In the genomic region with DNA sequence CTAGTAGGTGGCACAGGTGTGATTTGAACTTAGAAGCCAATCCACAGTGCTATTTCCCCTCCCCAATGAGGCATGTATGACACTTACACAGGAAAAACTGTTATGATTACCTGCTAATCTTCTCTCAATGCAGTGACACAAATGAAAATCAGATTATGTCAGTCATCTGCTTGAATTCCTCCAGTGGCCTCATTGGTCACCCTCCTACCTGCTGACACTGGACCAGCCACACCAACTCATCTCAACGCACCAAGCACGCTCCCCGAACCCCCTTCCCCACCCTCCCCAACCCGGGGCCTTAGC, we compare ENCODE assay signal across 14 cellular contexts.
"Had no signal": no experiment of that assay in that cellular context is flagged by ENCODE, and none has a peak within 500 bp of the region (broad histone marks: within the 10 kb centered on the region; RNA-seq: fewer than 3 reads in every experiment).

No MANE protein-coding gene starts in this region.

- H3K9me3 Mint-ChIP-seq: activated CD4-positive, alpha-beta T cell treated with anti-CD3 and anti-CD28 coated beads, Interleukin-2, amount 10 ng/mL, durations not matched to agents 7 days and 5 days; activated naive CD4-positive, alpha-beta T cell treated with anti-CD3 and anti-CD28 coated beads, Interleukin-2, amount 10 ng/mL, durations not matched to agents 7 days and 5 days; activated naive CD8-positive, alpha-beta T cell treated with anti-CD3 and anti-CD28 coated beads, Interleukin-2, amount 50 U/mL, for 24 hours; central memory CD8-positive, alpha-beta T cell; stimulated activated naive CD8-positive, alpha-beta T cell treated with anti-CD3 and anti-CD28 coated beads, Interleukin-15, amount 100 ng/mL, for 72 hours had no signal

- H3K9me3 ChIP-seq: suprapubic skin, upper lobe of left lung had no signal

- ATAC-seq: activated CD4-positive, CD25-positive, alpha-beta regulatory T cell treated with anti-CD3 and anti-CD28 coated beads, Interleukin-2, amount 50 U/mL, for 24 hours; activated naive CD8-positive, alpha-beta T cell treated with anti-CD3 and anti-CD28 coated beads, Interleukin-2, amount 50 U/mL, for 24 hours had no signal

- H3K27ac Mint-ChIP-seq: activated CD4-positive, alpha-beta T cell treated with anti-CD3 and anti-CD28 coated beads, Interleukin-2, amount 10 ng/mL, durations not matched to agents 7 days and 5 days; activated naive CD4-positive, alpha-beta T cell treated with anti-CD3 and anti-CD28 coated beads, Interleukin-2, amount 10 ng/mL, durations not matched to agents 7 days and 5 days; activated naive CD8-positive, alpha-beta T cell treated with anti-CD3 and anti-CD28 coated beads, Interleukin-2, amount 50 U/mL, for 24 hours; progenitor cell of endocrine pancreas; stimulated activated naive CD8-positive, alpha-beta T cell treated with anti-CD3 and anti-CD28 coated beads, Interleukin-15, amount 100 ng/mL, for 72 hours had no signal

- H3K27me3 ChIP-seq: foreskin keratinocyte, suprapubic skin, upper lobe of left lung had no signal

- H3K4me1 ChIP-seq: foreskin keratinocyte had no signal

- H3K36me3 ChIP-seq: suprapubic skin, upper lobe of left lung had no signal

- H3K4me3 Mint-ChIP-seq: activated CD4-positive, alpha-beta T cell treated with anti-CD3 and anti-CD28 coated beads, Interleukin-2, amount 10 ng/mL, durations not matched to agents 7 days and 5 days; activated naive CD4-positive, alpha-beta T cell treated with anti-CD3 and anti-CD28 coated beads, Interleukin-2, amount 10 ng/mL, durations not matched to agents 7 days and 5 days; activated naive CD8-positive, alpha-beta T cell treated with anti-CD3 and anti-CD28 coated beads, Interleukin-2, amount 50 U/mL, for 24 hours; central memory CD8-positive, alpha-beta T cell; stimulated activated naive CD8-positive, alpha-beta T cell treated with anti-CD3 and anti-CD28 coated beads, Interleukin-15, amount 100 ng/mL, for 72 hours had no signal

- H3K4me1 Mint-ChIP-seq: activated CD4-positive, alpha-beta T cell treated with anti-CD3 and anti-CD28 coated beads, Interleukin-2, amount 10 ng/mL, durations not matched to agents 7 days and 5 days; activated naive CD4-positive, alpha-beta T cell treated with anti-CD3 and anti-CD28 coated beads, Interleukin-2, amount 10 ng/mL, durations not matched to agents 7 days and 5 days; activated naive CD8-positive, alpha-beta T cell treated with anti-CD3 and anti-CD28 coated beads, Interleukin-2, amount 50 U/mL, for 24 hours; central memory CD8-positive, alpha-beta T cell; stimulated activated naive CD8-positive, alpha-beta T cell treated with anti-CD3 and anti-CD28 coated beads, Interleukin-15, amount 100 ng/mL, for 72 hours had no signal

- H3K27ac ChIP-seq: foreskin keratinocyte, suprapubic skin had no signal

- H3K4me3 ChIP-seq: coronary artery, skin epidermis, suprapubic skin, upper lobe of left lung had no signal

- DNase-seq: activated CD8-positive, alpha-beta memory T cell treated with anti-CD3 and anti-CD28 coated beads, Interleukin-2, amount 50 U/mL, for 48 hours; activated effector memory CD4-positive, alpha-beta T cell treated with Interleukin-2 at 50 U/mL for 16 hours had no signal
